Comparison of ENCODE assay signal across 1 cellular context in the genomic region with DNA sequence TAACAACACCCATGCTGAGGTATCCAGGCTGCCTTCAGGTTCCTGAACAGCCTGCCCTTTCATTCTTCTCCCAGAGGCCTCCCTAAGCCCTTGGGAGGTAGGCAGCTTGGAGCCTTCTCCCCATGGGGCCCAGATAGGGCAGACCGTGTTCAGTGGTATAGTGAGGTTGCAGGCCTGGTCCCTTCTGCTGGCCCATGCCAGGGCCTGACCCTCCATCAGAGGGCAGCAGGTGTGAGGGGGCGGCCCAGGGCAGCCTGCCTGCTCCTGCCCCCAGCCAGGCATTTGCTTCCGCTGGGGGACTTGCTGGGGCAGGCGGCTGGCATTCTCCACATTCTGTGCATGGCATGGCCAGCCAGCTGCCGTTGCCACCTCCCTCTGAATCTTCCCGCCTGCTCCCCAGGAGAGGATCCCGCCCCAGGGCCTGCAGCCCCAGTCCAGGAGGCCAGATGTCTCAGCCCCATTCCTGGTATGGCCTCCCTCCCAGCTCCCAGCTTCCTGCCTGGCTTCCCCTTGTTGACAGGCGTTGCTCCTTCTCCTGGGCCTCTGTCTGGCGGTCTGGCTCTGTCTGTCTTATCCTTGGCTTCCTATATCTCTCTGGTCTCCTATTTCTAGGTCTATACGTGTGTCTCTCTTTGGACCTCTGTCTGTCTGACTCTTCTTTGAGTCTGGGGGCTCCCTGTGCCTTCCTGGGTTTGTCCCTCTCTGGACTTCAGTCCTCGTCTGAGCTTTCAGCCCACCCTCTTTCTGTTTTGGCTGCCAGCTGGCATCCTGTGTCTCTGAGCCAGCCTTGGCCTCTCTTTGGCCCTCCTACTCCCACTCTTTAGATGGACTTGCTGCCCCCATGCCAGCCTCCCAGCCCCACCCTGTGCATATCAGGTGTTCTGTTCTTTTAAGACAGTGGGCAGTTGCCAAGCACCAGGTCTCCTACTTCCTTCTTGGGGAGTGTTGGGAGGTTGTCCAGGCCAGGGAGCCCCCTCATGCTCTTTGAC.
A peak's percentile ranks its signal among the peaks of the same experiment; 100 is the strongest.
TF ChIP-seq lines count a peak whose summit lies in the region.

No MANE protein-coding gene starts in this region.

TF ChIP-seq in HepG2, 621 proteins besides CTCF, POLR2A, EP300 and RAD21 (continues in another document):
- TF ChIP-seq, protein P1, sequence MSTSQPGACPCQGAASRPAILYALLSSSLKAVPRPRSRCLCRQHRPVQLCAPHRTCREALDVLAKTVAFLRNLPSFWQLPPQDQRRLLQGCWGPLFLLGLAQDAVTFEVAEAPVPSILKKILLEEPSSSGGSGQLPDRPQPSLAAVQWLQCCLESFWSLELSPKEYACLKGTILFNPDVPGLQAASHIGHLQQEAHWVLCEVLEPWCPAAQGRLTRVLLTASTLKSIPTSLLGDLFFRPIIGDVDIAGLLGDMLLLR (CRISPR knock-in tag; IDR thresholded peaks at IDR 0.05), result no peak
- TF ChIP-seq, protein P2, sequence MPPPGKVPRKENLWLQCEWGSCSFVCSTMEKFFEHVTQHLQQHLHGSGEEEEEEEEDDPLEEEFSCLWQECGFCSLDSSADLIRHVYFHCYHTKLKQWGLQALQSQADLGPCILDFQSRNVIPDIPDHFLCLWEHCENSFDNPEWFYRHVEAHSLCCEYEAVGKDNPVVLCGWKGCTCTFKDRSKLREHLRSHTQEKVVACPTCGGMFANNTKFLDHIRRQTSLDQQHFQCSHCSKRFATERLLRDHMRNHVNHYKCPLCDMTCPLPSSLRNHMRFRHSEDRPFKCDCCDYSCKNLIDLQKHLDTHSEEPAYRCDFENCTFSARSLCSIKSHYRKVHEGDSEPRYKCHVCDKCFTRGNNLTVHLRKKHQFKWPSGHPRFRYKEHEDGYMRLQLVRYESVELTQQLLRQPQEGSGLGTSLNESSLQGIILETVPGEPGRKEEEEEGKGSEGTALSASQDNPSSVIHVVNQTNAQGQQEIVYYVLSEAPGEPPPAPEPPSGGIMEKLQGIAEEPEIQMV (CRISPR knock-in tag; IDR thresholded peaks at IDR 0.05; ENCODE audit: low read depth), result no peak
- TF ChIP-seq, protein P3, sequence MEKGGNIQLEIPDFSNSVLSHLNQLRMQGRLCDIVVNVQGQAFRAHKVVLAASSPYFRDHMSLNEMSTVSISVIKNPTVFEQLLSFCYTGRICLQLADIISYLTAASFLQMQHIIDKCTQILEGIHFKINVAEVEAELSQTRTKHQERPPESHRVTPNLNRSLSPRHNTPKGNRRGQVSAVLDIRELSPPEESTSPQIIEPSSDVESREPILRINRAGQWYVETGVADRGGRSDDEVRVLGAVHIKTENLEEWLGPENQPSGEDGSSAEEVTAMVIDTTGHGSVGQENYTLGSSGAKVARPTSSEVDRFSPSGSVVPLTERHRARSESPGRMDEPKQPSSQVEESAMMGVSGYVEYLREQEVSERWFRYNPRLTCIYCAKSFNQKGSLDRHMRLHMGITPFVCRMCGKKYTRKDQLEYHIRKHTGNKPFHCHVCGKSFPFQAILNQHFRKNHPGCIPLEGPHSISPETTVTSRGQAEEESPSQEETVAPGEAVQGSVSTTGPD (CRISPR knock-in tag; IDR thresholded peaks at IDR 0.05), result no peak
- no peak for TF ChIP-seq ZNF350 (CRISPR knock-in tag; IDR thresholded peaks at IDR 0.05; ENCODE audit: borderline replicate concordance, low read depth)
- TF ChIP-seq ZNF335 (CRISPR knock-in tag; IDR thresholded peaks at IDR 0.05), result no peak
- TF ChIP-seq FOSL1 (CRISPR knock-in tag; IDR thresholded peaks at IDR 0.05; ENCODE audit: borderline replicate concordance), result no peak
- no peak for TF ChIP-seq KLF13 (CRISPR knock-in tag; IDR thresholded peaks at IDR 0.05)
- no peak for TF ChIP-seq ZNF138 (CRISPR knock-in tag; IDR thresholded peaks at IDR 0.05; ENCODE audit: low read depth)
- TF ChIP-seq SMARCE1 (IDR thresholded peaks at IDR 0.05; ENCODE audit: borderline replicate concordance), result no peak
- no peak for TF ChIP-seq KLF6 (CRISPR knock-in tag; IDR thresholded peaks at IDR 0.05)
- no peak for TF ChIP-seq BORCS8-MEF2B (CRISPR knock-in tag; IDR thresholded peaks at IDR 0.05)
- TF ChIP-seq ZNF792 (CRISPR knock-in tag; IDR thresholded peaks at IDR 0.05), result no peak
- TF ChIP-seq AHR (CRISPR knock-in tag; IDR thresholded peaks at IDR 0.05), result no peak
- peak; percentile 38; the same call in 1 of the 2 replicates for TF ChIP-seq RBFOX2 (IDR thresholded peaks at IDR 0.05; ENCODE audit: low read depth, low read length)
- TF ChIP-seq ZFY (CRISPR knock-in tag; IDR thresholded peaks at IDR 0.05), result no peak
- no peak for TF ChIP-seq RFX5 (IDR thresholded peaks at IDR 0.05; ENCODE audit: low read depth, low read length)
- peak; percentile 61 for TF ChIP-seq ZBTB38 (CRISPR knock-in tag; IDR thresholded peaks at IDR 0.05)
- TF ChIP-seq, protein P4, sequence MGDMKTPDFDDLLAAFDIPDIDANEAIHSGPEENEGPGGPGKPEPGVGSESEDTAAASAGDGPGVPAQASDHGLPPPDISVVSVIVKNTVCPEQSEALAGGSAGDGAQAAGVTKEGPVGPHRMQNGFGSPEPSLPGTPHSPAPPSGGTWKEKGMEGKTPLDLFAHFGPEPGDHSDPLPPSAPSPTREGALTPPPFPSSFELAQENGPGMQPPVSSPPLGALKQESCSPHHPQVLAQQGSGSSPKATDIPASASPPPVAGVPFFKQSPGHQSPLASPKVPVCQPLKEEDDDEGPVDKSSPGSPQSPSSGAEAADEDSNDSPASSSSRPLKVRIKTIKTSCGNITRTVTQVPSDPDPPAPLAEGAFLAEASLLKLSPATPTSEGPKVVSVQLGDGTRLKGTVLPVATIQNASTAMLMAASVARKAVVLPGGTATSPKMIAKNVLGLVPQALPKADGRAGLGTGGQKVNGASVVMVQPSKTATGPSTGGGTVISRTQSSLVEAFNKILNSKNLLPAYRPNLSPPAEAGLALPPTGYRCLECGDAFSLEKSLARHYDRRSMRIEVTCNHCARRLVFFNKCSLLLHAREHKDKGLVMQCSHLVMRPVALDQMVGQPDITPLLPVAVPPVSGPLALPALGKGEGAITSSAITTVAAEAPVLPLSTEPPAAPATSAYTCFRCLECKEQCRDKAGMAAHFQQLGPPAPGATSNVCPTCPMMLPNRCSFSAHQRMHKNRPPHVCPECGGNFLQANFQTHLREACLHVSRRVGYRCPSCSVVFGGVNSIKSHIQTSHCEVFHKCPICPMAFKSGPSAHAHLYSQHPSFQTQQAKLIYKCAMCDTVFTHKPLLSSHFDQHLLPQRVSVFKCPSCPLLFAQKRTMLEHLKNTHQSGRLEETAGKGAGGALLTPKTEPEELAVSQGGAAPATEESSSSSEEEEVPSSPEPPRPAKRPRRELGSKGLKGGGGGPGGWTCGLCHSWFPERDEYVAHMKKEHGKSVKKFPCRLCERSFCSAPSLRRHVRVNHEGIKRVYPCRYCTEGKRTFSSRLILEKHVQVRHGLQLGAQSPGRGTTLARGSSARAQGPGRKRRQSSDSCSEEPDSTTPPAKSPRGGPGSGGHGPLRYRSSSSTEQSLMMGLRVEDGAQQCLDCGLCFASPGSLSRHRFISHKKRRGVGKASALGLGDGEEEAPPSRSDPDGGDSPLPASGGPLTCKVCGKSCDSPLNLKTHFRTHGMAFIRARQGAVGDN (CRISPR knock-in tag; IDR thresholded peaks at IDR 0.05), result peak; percentile 31; the same call in 1 of the 2 replicates
- TF ChIP-seq, protein P5, sequence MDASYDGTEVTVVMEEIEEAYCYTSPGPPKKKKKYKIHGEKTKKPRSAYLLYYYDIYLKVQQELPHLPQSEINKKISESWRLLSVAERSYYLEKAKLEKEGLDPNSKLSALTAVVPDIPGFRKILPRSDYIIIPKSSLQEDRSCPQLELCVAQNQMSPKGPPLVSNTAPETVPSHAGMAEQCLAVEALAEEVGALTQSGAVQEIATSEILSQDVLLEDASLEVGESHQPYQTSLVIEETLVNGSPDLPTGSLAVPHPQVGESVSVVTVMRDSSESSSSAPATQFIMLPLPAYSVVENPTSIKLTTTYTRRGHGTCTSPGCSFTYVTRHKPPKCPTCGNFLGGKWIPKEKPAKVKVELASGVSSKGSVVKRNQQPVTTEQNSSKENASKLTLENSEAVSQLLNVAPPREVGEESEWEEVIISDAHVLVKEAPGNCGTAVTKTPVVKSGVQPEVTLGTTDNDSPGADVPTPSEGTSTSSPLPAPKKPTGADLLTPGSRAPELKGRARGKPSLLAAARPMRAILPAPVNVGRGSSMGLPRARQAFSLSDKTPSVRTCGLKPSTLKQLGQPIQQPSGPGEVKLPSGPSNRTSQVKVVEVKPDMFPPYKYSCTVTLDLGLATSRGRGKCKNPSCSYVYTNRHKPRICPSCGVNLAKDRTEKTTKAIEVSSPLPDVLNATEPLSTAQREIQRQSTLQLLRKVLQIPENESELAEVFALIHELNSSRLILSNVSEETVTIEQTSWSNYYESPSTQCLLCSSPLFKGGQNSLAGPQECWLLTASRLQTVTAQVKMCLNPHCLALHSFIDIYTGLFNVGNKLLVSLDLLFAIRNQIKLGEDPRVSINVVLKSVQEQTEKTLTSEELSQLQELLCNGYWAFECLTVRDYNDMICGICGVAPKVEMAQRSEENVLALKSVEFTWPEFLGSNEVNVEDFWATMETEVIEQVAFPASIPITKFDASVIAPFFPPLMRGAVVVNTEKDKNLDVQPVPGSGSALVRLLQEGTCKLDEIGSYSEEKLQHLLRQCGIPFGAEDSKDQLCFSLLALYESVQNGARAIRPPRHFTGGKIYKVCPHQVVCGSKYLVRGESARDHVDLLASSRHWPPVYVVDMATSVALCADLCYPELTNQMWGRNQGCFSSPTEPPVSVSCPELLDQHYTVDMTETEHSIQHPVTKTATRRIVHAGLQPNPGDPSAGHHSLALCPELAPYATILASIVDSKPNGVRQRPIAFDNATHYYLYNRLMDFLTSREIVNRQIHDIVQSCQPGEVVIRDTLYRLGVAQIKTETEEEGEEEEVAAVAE (CRISPR knock-in tag; IDR thresholded peaks at IDR 0.05; ENCODE audit: borderline replicate concordance), result no peak
- TF ChIP-seq HNRNPL (IDR thresholded peaks at IDR 0.05; ENCODE audit: low read depth, low read length), result peak; percentile 57; the same call in 1 of the 2 replicates
- TF ChIP-seq RORA (CRISPR knock-in tag; IDR thresholded peaks at IDR 0.05), result no peak
- TF ChIP-seq KLF16 (CRISPR knock-in tag; IDR thresholded peaks at IDR 0.05), result no peak
- TF ChIP-seq ZNF431 (CRISPR knock-in tag; IDR thresholded peaks at IDR 0.05; ENCODE audit: borderline replicate concordance, low read depth), result no peak
- TF ChIP-seq ARNT2 (CRISPR knock-in tag; IDR thresholded peaks at IDR 0.05; ENCODE audit: low read depth), result no peak
- TF ChIP-seq ZNF256 (CRISPR knock-in tag; conservative IDR thresholded peaks at IDR 0.05), result no peak
- TF ChIP-seq, protein P6, sequence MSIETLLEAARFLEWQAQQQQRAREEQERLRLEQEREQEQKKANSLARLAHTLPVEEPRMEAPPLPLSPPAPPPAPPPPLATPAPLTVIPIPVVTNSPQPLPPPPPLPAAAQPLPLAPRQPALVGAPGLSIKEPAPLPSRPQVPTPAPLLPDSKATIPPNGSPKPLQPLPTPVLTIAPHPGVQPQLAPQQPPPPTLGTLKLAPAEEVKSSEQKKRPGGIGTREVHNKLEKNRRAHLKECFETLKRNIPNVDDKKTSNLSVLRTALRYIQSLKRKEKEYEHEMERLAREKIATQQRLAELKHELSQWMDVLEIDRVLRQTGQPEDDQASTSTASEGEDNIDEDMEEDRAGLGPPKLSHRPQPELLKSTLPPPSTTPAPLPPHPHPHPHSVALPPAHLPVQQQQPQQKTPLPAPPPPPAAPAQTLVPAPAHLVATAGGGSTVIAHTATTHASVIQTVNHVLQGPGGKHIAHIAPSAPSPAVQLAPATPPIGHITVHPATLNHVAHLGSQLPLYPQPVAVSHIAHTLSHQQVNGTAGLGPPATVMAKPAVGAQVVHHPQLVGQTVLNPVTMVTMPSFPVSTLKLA (IDR thresholded peaks at IDR 0.05), result no peak
- TF ChIP-seq ZNF17 (CRISPR knock-in tag; IDR thresholded peaks at IDR 0.05), result no peak
- TF ChIP-seq, protein P7, sequence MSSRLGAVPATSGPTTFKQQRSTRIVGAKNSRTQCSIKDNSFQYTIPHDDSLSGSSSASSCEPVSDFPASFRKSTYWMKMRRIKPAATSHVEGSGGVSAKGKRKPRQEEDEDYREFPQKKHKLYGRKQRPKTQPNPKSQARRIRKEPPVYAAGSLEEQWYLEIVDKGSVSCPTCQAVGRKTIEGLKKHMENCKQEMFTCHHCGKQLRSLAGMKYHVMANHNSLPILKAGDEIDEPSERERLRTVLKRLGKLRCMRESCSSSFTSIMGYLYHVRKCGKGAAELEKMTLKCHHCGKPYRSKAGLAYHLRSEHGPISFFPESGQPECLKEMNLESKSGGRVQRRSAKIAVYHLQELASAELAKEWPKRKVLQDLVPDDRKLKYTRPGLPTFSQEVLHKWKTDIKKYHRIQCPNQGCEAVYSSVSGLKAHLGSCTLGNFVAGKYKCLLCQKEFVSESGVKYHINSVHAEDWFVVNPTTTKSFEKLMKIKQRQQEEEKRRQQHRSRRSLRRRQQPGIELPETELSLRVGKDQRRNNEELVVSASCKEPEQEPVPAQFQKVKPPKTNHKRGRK (CRISPR knock-in tag; IDR thresholded peaks at IDR 0.05), result no peak
- no peak for TF ChIP-seq PCBP2 (optimal IDR thresholded peaks at IDR 0.05; ENCODE audit: low read depth, low read length, poor library complexity, severe bottlenecking)
- no peak for TF ChIP-seq ZNF652 (CRISPR knock-in tag; IDR thresholded peaks at IDR 0.05; ENCODE audit: borderline replicate concordance, low read depth)
- TF ChIP-seq, protein P8, sequence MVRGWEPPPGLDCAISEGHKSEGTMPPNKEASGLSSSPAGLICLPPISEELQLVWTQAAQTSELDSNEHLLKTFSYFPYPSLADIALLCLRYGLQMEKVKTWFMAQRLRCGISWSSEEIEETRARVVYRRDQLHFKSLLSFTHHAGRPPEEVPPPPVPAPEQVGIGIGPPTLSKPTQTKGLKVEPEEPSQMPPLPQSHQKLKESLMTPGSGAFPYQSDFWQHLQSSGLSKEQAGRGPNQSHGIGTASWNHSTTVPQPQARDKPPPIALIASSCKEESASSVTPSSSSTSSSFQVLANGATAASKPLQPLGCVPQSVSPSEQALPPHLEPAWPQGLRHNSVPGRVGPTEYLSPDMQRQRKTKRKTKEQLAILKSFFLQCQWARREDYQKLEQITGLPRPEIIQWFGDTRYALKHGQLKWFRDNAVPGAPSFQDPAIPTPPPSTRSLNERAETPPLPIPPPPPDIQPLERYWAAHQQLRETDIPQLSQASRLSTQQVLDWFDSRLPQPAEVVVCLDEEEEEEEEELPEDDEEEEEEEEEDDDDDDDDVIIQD (CRISPR knock-in tag; IDR thresholded peaks at IDR 0.05; ENCODE audit: low read depth), result no peak
- no peak for TF ChIP-seq NFATC3 (CRISPR knock-in tag; IDR thresholded peaks at IDR 0.05)
- no peak for TF ChIP-seq ZNF772 (CRISPR knock-in tag; IDR thresholded peaks at IDR 0.05)
- TF ChIP-seq ZNF556 (CRISPR knock-in tag; IDR thresholded peaks at IDR 0.05; ENCODE audit: borderline replicate concordance), result no peak
- TF ChIP-seq ZNF720 (CRISPR knock-in tag; IDR thresholded peaks at IDR 0.05), result no peak
- TF ChIP-seq, protein P9, sequence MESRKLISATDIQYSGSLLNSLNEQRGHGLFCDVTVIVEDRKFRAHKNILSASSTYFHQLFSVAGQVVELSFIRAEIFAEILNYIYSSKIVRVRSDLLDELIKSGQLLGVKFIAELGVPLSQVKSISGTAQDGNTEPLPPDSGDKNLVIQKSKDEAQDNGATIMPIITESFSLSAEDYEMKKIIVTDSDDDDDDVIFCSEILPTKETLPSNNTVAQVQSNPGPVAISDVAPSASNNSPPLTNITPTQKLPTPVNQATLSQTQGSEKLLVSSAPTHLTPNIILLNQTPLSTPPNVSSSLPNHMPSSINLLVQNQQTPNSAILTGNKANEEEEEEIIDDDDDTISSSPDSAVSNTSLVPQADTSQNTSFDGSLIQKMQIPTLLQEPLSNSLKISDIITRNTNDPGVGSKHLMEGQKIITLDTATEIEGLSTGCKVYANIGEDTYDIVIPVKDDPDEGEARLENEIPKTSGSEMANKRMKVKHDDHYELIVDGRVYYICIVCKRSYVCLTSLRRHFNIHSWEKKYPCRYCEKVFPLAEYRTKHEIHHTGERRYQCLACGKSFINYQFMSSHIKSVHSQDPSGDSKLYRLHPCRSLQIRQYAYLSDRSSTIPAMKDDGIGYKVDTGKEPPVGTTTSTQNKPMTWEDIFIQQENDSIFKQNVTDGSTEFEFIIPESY (CRISPR knock-in tag; IDR thresholded peaks at IDR 0.05), result peak; percentile 83; the same call in 1 of the 2 replicates
- TF ChIP-seq ZFAT (CRISPR knock-in tag; conservative IDR thresholded peaks at IDR 0.05), result no peak
